ENCODE assay signal across 8 cellular contexts in the genomic region with DNA sequence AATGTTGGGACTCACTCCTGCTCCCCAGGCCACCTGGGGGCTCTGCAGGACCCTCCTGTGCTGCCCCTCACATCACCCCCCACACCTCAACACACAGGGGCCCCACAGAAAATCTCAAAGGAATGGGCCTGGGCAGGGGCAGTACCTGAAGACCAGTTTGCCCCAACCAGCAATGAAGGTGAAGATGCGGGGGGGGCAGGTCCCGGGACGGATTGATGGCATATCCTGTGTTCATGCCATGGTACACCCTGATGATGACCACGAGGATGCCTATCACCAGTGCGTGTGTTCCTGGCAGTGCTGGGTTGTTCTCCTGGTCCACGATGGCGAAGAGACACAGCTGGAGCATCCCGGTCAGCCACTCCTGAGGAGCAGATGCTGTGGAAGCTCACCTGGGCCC.
DNase-seq lines count a peak whose midpoint lies in the region; ATAC-seq, FAIRE-seq and TF ChIP-seq lines count a peak whose summit lies in the region.
"Not testable (repeated sequence)": the region's sequence is repeated elsewhere in the genome, so short reads cannot be mapped to it uniquely, and the experiment has no call there.

No MANE protein-coding gene starts in this region.

- H3K27ac ChIP-seq in adrenal gland; left lung; pancreas; aorta (ENCODE audit: low read depth in 1 of 2, low read length in 2 of 2): not testable (repeated sequence)

- not testable (repeated sequence) for FAIRE-seq in pancreas (lab: Jason Lieb, UNC)

- 80 to 93% (median 87%) methylated on average over 4 to 5 of the region's 8 CpGs; no CpG with 5 or more reads in 1 of the 4 donors for WGBS in adrenal gland, 4 donors
- WGBS in pancreas, 2 donors: 83% methylated on average over 4 of the region's 8 CpGs
- 87 to 95% methylated on average over 4 to 5 of the region's 8 CpGs for WGBS in aorta, 2 donors

- intact Hi-C loops in CD14-positive monocyte (cut with micrococcal nuclease); activated CD4-positive, alpha-beta T cell treated with anti-CD3 and anti-CD28 coated beads, Interleukin-2, amount 10 ng/mL, durations not matched to agents 24 days and 14 days (cut with micrococcal nuclease); adrenal gland (cut with DNase I); cardiac septum (cut with DNase I); left lung (cut with DNase I); pancreas (cut with DNase I); aorta (cut with DNase I): not testable (repeated sequence)

- not testable (repeated sequence) for TF ChIP-seq CTCF in CD14-positive monocyte (IDR thresholded peaks at IDR 0.05); adrenal gland (IDR thresholded peaks at IDR 0.05); left lung (IDR thresholded peaks at IDR 0.05); pancreas (IDR thresholded peaks at IDR 0.05)

- H3K4me3 Mint-ChIP-seq in CD14-positive monocyte; activated CD4-positive, alpha-beta T cell treated with anti-CD3 and anti-CD28 coated beads, Interleukin-2, amount 10 ng/mL, durations not matched to agents 24 days and 14 days: not testable (repeated sequence)

- not testable (repeated sequence) for H3K27me3 ChIP-seq in adrenal gland; left lung; pancreas; aorta (ENCODE audit: control insufficient read depth in 1 of 2, insufficient read depth in 2 of 2, low read length in 1 of 2)

- not testable (repeated sequence) for ATAC-seq in left lung; pancreas; aorta (ENCODE audit: low FRiP score)

- DNase-seq in CD14-positive monocyte (ENCODE audit: low spot score) (peak; percentile 16), adrenal gland (peak in 6 of 7 donors; percentile 0 to 19 (median 6)), cardiac septum (ENCODE audit: low spot score) (peak; percentile 72), left lung (peak; percentile 3 to 32), pancreas (peak in 5 of 6 donors; percentile 2 to 38 (median 14)), aorta (peak; percentile 18 to 51)
- peak; percentile 6 for DNase-seq in activated CD4-positive, alpha-beta T cell treated with anti-CD3 and anti-CD28 coated beads, Interleukin-2, amount 10 ng/mL, durations not matched to agents 24 days and 14 days
- DNase-seq in stimulated activated CD4-positive, alpha-beta T cell treated with anti-CD3 and anti-CD28 coated beads, Interleukin-4, amount 100 ng/mL, for 1 hour: peak; percentile 0

- not testable (repeated sequence) for H3K36me3 Mint-ChIP-seq in CD14-positive monocyte; activated CD4-positive, alpha-beta T cell treated with anti-CD3 and anti-CD28 coated beads, Interleukin-2, amount 10 ng/mL, durations not matched to agents 24 days and 14 days (ENCODE audit: low read depth)

- H3K4me1 ChIP-seq in adrenal gland (replicated peaks in 1 of 2); left lung; pancreas; aorta (ENCODE audit: control insufficient read depth in 1 of 2, insufficient read depth in 2 of 2, low read length in 2 of 2): not testable (repeated sequence)

- not testable (repeated sequence) for H3K4me3 ChIP-seq in adrenal gland; left lung; pancreas; aorta (ENCODE audit: low read length in 2 of 2)

- H3K9me3 Mint-ChIP-seq in CD14-positive monocyte; activated CD4-positive, alpha-beta T cell treated with anti-CD3 and anti-CD28 coated beads, Interleukin-2, amount 10 ng/mL, durations not matched to agents 24 days and 14 days: not testable (repeated sequence)

- not testable (repeated sequence) for H3K27ac Mint-ChIP-seq in CD14-positive monocyte; activated CD4-positive, alpha-beta T cell treated with anti-CD3 and anti-CD28 coated beads, Interleukin-2, amount 10 ng/mL, durations not matched to agents 24 days and 14 days

- H3K27me3 Mint-ChIP-seq in CD14-positive monocyte (ENCODE audit: low read depth in 3 of 3); activated CD4-positive, alpha-beta T cell treated with anti-CD3 and anti-CD28 coated beads, Interleukin-2, amount 10 ng/mL, durations not matched to agents 24 days and 14 days: not testable (repeated sequence)

- not testable (repeated sequence) for H3K9me3 ChIP-seq in adrenal gland (replicated peaks in 1 of 3); left lung; pancreas; aorta (ENCODE audit: control insufficient read depth, low read length)

- TF ChIP-seq POLR2A in adrenal gland (IDR thresholded peaks at IDR 0.05): not testable (repeated sequence)

- not testable (repeated sequence) for H3K36me3 ChIP-seq in adrenal gland (replicated peaks in 1 of 2); left lung; pancreas; aorta (ENCODE audit: control insufficient read depth in 1 of 2, insufficient read depth in 2 of 2, low read length in 1 of 2)

- H3K4me1 Mint-ChIP-seq in CD14-positive monocyte; activated CD4-positive, alpha-beta T cell treated with anti-CD3 and anti-CD28 coated beads, Interleukin-2, amount 10 ng/mL, durations not matched to agents 24 days and 14 days: not testable (repeated sequence)

Comparison
In these comparisons a context has a peak if more than half of its experiments do, and no peak if none do; other contexts are left out.
1. DNase-seq: peak in every context shown above with its lines; median percentile 72 in cardiac septum; 34 in aorta; 18 in left lung; 16 in CD14-positive monocyte; 14 in pancreas; 6 in adrenal gland; 6 in activated CD4-positive, alpha-beta T cell treated with anti-CD3 and anti-CD28 coated beads, Interleukin-2, amount 10 ng/mL, durations not matched to agents 24 days and 14 days; 0 in stimulated activated CD4-positive, alpha-beta T cell treated with anti-CD3 and anti-CD28 coated beads, Interleukin-4, amount 100 ng/mL, for 1 hour.